1 cellular context compared by ENCODE assay signal in the genomic region with DNA sequence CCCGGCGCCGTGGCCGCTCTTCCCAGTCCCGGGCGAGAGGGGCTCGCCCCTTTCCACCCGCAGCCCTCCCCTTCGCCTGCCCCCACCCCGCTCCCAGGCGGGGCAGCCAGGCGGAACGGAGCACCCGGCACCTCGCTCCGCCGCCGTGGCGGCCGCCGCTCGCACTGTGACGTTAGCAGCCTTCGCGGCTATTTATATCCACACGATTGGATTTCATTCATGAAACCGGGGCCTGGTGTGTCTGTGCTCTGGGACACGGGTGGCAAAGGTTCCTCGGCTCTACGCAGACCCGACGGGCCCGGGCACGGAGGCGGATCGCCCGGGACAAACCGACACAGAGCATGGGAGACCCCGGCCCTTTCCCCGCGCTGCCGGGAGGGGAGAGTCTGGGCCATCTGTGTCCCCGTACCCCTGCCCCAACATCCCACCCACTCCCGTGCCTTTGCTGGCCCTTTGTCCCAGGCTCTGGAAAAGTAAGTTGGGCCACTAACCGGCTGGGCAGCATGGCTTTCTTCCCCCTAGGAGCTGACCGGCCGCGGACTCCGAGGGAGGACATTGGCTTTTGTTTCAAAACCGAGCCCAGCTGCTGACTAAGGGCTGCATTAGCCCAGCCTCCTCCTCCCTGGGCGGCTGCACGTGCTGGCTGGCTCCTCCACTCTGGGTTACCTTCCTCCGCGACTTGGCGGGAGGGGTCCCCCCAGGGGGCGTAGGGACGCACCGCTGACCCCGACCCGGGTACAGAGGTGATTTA.
TF ChIP-seq lines count a peak whose summit lies in the region.

A gene with protein sequence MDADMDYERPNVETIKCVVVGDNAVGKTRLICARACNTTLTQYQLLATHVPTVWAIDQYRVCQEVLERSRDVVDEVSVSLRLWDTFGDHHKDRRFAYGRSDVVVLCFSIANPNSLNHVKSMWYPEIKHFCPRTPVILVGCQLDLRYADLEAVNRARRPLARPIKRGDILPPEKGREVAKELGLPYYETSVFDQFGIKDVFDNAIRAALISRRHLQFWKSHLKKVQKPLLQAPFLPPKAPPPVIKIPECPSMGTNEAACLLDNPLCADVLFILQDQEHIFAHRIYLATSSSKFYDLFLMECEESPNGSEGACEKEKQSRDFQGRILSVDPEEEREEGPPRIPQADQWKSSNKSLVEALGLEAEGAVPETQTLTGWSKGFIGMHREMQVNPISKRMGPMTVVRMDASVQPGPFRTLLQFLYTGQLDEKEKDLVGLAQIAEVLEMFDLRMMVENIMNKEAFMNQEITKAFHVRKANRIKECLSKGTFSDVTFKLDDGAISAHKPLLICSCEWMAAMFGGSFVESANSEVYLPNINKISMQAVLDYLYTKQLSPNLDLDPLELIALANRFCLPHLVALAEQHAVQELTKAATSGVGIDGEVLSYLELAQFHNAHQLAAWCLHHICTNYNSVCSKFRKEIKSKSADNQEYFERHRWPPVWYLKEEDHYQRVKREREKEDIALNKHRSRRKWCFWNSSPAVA (minus strand): TSS at position 27 of the 751 bp plus-strand sequence. CDS start 32,643 bp downstream, outside the sequence.

TF ChIP-seq in K562, 482 proteins besides CTCF, POLR2A, EP300 and RAD21 (continued from another document):
- TF ChIP-seq ARID3B (CRISPR knock-in tag; IDR thresholded peaks at IDR 0.05; ENCODE audit: borderline replicate concordance): 0 out of 2 replicates have a peak, but pooled peaks have one; percentile 57
- TF ChIP-seq, protein P1, sequence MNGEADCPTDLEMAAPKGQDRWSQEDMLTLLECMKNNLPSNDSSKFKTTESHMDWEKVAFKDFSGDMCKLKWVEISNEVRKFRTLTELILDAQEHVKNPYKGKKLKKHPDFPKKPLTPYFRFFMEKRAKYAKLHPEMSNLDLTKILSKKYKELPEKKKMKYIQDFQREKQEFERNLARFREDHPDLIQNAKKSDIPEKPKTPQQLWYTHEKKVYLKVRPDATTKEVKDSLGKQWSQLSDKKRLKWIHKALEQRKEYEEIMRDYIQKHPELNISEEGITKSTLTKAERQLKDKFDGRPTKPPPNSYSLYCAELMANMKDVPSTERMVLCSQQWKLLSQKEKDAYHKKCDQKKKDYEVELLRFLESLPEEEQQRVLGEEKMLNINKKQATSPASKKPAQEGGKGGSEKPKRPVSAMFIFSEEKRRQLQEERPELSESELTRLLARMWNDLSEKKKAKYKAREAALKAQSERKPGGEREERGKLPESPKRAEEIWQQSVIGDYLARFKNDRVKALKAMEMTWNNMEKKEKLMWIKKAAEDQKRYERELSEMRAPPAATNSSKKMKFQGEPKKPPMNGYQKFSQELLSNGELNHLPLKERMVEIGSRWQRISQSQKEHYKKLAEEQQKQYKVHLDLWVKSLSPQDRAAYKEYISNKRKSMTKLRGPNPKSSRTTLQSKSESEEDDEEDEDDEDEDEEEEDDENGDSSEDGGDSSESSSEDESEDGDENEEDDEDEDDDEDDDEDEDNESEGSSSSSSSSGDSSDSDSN (IDR thresholded peaks at IDR 0.05; ENCODE audit: borderline replicate concordance in 1 of 2, low read depth in 2 of 2, low read length in 2 of 2): peak; percentile 55 to 69; a peak in 2 of 4 replicates
- TF ChIP-seq ZNF24 (IDR thresholded peaks at IDR 0.05): 0 out of 2 replicates have a peak, but pooled peaks have one; percentile 8
- TF ChIP-seq ZNF12 (CRISPR knock-in tag; IDR thresholded peaks at IDR 0.05): no peak; the same call in 1 of the 2 replicates
- peak; percentile 33; the same call in 1 of the 2 replicates for TF ChIP-seq XRCC5 (IDR thresholded peaks at IDR 0.05; ENCODE audit: low read depth, low read length)
- TF ChIP-seq, protein P2, sequence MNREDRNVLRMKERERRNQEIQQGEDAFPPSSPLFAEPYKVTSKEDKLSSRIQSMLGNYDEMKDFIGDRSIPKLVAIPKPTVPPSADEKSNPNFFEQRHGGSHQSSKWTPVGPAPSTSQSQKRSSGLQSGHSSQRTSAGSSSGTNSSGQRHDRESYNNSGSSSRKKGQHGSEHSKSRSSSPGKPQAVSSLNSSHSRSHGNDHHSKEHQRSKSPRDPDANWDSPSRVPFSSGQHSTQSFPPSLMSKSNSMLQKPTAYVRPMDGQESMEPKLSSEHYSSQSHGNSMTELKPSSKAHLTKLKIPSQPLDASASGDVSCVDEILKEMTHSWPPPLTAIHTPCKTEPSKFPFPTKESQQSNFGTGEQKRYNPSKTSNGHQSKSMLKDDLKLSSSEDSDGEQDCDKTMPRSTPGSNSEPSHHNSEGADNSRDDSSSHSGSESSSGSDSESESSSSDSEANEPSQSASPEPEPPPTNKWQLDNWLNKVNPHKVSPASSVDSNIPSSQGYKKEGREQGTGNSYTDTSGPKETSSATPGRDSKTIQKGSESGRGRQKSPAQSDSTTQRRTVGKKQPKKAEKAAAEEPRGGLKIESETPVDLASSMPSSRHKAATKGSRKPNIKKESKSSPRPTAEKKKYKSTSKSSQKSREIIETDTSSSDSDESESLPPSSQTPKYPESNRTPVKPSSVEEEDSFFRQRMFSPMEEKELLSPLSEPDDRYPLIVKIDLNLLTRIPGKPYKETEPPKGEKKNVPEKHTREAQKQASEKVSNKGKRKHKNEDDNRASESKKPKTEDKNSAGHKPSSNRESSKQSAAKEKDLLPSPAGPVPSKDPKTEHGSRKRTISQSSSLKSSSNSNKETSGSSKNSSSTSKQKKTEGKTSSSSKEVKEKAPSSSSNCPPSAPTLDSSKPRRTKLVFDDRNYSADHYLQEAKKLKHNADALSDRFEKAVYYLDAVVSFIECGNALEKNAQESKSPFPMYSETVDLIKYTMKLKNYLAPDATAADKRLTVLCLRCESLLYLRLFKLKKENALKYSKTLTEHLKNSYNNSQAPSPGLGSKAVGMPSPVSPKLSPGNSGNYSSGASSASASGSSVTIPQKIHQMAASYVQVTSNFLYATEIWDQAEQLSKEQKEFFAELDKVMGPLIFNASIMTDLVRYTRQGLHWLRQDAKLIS (CRISPR knock-in tag; IDR thresholded peaks at IDR 0.05): peak; percentile 75; the same call in 1 of the 2 replicates
- TF ChIP-seq ZSCAN32 (CRISPR knock-in tag; IDR thresholded peaks at IDR 0.05): peak; percentile 54; the same call in 1 of the 2 replicates
- TF ChIP-seq VEZF1 (CRISPR knock-in tag; IDR thresholded peaks at IDR 0.05): peak; percentile 97
- peak; percentile 66 for TF ChIP-seq EP400 (IDR thresholded peaks at IDR 0.05)
- TF ChIP-seq CCNT2 (IDR thresholded peaks at IDR 0.05; ENCODE audit: borderline replicate concordance, extremely low read depth, insufficient read length, low read depth, low read length): peak; percentile 90
- TF ChIP-seq YY1 (IDR thresholded peaks at IDR 0.05; ENCODE audit: borderline replicate concordance in 1 of 3, control insufficient read depth in 1 of 3, extremely low read depth in 1 of 3, insufficient read depth in 3 of 3, insufficient read length in 1 of 3, insufficient replicate concordance in 2 of 3, low read depth in 1 of 3, low read length in 2 of 3): peak in 2 of 3 experiments; percentile 38 to 66
- TF ChIP-seq ATF1 (CRISPR knock-in tag; IDR thresholded peaks at IDR 0.05): no peak
- peak; percentile 85 for TF ChIP-seq ATF1 (tag; IDR thresholded peaks at IDR 0.05)
- peak in 1 of 2 experiments; percentile 82; a peak in 2 of 4 replicates for TF ChIP-seq NONO (IDR thresholded peaks at IDR 0.05; ENCODE audit: low read depth in 2 of 2, low read length in 1 of 2)
- peak; percentile 73 to 85 for TF ChIP-seq MNT (conservative IDR thresholded peaks at IDR 0.05)
- no peak for TF ChIP-seq RBM25 (IDR thresholded peaks at IDR 0.05; ENCODE audit: low read depth, low read length, severe bottlenecking)
- TF ChIP-seq, protein P3, sequence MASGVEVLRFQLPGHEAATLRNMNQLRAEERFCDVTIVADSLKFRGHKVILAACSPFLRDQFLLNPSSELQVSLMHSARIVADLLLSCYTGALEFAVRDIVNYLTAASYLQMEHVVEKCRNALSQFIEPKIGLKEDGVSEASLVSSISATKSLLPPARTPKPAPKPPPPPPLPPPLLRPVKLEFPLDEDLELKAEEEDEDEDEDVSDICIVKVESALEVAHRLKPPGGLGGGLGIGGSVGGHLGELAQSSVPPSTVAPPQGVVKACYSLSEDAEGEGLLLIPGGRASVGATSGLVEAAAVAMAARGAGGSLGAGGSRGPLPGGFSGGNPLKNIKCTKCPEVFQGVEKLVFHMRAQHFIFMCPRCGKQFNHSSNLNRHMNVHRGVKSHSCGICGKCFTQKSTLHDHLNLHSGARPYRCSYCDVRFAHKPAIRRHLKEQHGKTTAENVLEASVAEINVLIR (CRISPR knock-in tag; IDR thresholded peaks at IDR 0.05): peak; percentile 50; the same call in 1 of the 2 replicates
- TF ChIP-seq SRSF3 (IDR thresholded peaks at IDR 0.05; ENCODE audit: insufficient read depth, low read length): no peak
- TF ChIP-seq HBP1 (CRISPR knock-in tag; IDR thresholded peaks at IDR 0.05): peak; percentile 66; the same call in 1 of the 2 replicates
- TF ChIP-seq CREB1 (IDR thresholded peaks at IDR 0.05): no peak
- TF ChIP-seq CREB1 (CRISPR knock-in tag; IDR thresholded peaks at IDR 0.05): peak; percentile 63
